1 cellular context compared by ENCODE assay signal in genomic region chr21:42851812-42852665, GRCh38.
TF ChIP-seq lines count a peak whose summit lies in the region.

No MANE protein-coding gene starts in this region.

TF ChIP-seq in GM12878, 131 proteins besides CTCF, POLR2A, EP300 and RAD21:
- no peak for TF ChIP-seq MAX (IDR thresholded peaks at IDR 0.05; ENCODE audit: low read depth, low read length)
- TF ChIP-seq RAD51 (IDR thresholded peaks at IDR 0.05) = no peak
